12 cellular contexts compared by ENCODE assay signal in genomic region chr22:16869630-16870029, GRCh38. TPM values are rescaled to one million over a fixed set of nuclear protein-coding genes. Genes with fewer than 3 reads are reported as not detected.
DNase-seq lines count a peak whose midpoint lies in the region; ATAC-seq and TF ChIP-seq lines count a peak whose summit lies in the region.
"Not testable (repeated sequence)": the region's sequence is repeated elsewhere in the genome, so short reads cannot be mapped to it uniquely, and the experiment has no call there.
"Had no signal": no experiment of that assay in that cellular context is flagged by ENCODE, and none has a peak within 500 bp of the region (broad histone marks: within the 10 kb centered on the region; RNA-seq: fewer than 3 reads in every experiment).

No MANE protein-coding gene starts in this region.

- not testable (repeated sequence) for H3K4me3 ChIP-seq in Caco-2 (ENCODE audit: low read depth, low read length); HCT116 (replicated peaks in 1 of 2; ENCODE audit: low read depth in 1 of 2, low read length in 2 of 2); MG63; adipocyte (ENCODE audit: low read length); fibroblast of mammary gland (ENCODE audit: control insufficient read depth, low read depth, low read length); mesendoderm (ENCODE audit: low read length); tibial artery

- H2BK5ac ChIP-seq in mesendoderm (ENCODE audit: low read length) = not testable (repeated sequence)

- H3K27me3 ChIP-seq in Caco-2 (replicated peaks; ENCODE audit: control insufficient read depth, insufficient read depth, low read length); HCT116 (ENCODE audit: insufficient read depth, low read length); MG63; adipocyte (replicated peaks; ENCODE audit: control insufficient read depth, insufficient read depth, low read length); mesendoderm (ENCODE audit: insufficient read depth, low read length, poor library complexity); tibial artery: not testable (repeated sequence)

- not testable (repeated sequence) for H4K5ac ChIP-seq in mesendoderm (ENCODE audit: low read length)

- not testable (repeated sequence) for H2BK120ac ChIP-seq in mesendoderm (ENCODE audit: low read depth, low read length)

- not testable (repeated sequence) for H3K79me2 ChIP-seq in HCT116 (ENCODE audit: insufficient read depth, low read length); mesendoderm (ENCODE audit: control insufficient read depth, insufficient read depth, low read length)

- H3K9me3 ChIP-seq in Caco-2; HCT116 (ENCODE audit: control insufficient read depth in 1 of 2, insufficient read depth in 1 of 2, low read depth in 1 of 2, low read length in 2 of 2); MG63; adipocyte (ENCODE audit: control insufficient read depth, low read length); tibial artery: not testable (repeated sequence)

- ATAC-seq in HCT116 = not testable (repeated sequence)

- H3K23ac ChIP-seq in mesendoderm (ENCODE audit: low read length) = not testable (repeated sequence)

- H3K79me1 ChIP-seq in mesendoderm (ENCODE audit: low read length) = not testable (repeated sequence)

- H3K36me3 Mint-ChIP-seq in Caco-2 (ENCODE audit: insufficient read depth, unreplicated experiment); dendritic cell treated with granulocyte-macrophage colony-stimulating factor and Interleukin-4, amounts not matched to agents 40 ng/mL and 50 ng/mL, for 4 days (ENCODE audit: low read depth): not testable (repeated sequence)

- not testable (repeated sequence) for H4K8ac ChIP-seq in mesendoderm (ENCODE audit: low read depth, low read length)

- TSS peak; percentile 66 for BruUV-seq in Caco-2 (replicated peaks; lab: Mats Ljungman, UMichigan)
- not testable (repeated sequence) for BruUV-seq in HCT116 (replicated peaks; lab: Mats Ljungman, UMichigan)

- peak overlapping the region; percentile 27; the same call in 1 of the 2 replicates for H3K4me2 ChIP-seq in HCT116 (ENCODE audit: low read length)
- H3K4me2 ChIP-seq in mesendoderm (ENCODE audit: low read length) = not testable (repeated sequence)

- RAD21 ChIA-PET in HCT116 (lab: Charles Lee; ENCODE audit: low non-redundant PET in 1 of 2, low total read pairs in 2 of 2, uncharacterized antibody in 2 of 2, unreplicated experiment in 2 of 2) = not testable (repeated sequence)

- POLR2A ChIA-PET in Caco-2 (lab: Charles Lee); HCT116 (lab: Charles Lee): not testable (repeated sequence)

- H2AFZ ChIP-seq in HCT116 (ENCODE audit: low read depth, low read length, poor library complexity, severe bottlenecking) = not testable (repeated sequence)

- not testable (repeated sequence) for TF ChIP-seq RAD21 in HCT116 (IDR thresholded peaks at IDR 0.05; ENCODE audit: low read depth)

- not testable (repeated sequence) for H3K9ac ChIP-seq in HCT116 (ENCODE audit: low read length); mesendoderm (ENCODE audit: low read length)
- H3K9ac ChIP-seq in adipocyte (ENCODE audit: low read length) = peak overlapping the region; percentile 63

- H2AK5ac ChIP-seq in mesendoderm (ENCODE audit: low read length) = not testable (repeated sequence)

- not testable (repeated sequence) for H3K18ac ChIP-seq in mesendoderm (ENCODE audit: low read length)

- not testable (repeated sequence) for H3K27ac ChIP-seq in HCT116 (ENCODE audit: low read depth, low read length); mesendoderm (ENCODE audit: low read depth, low read length)
- peak overlapping the region; percentile 70 to 83 for H3K27ac ChIP-seq in tibial artery

- H3K56ac ChIP-seq in mesendoderm (ENCODE audit: low read length) = not testable (repeated sequence)

- TF ChIP-seq CTCF in Caco-2 (IDR thresholded peaks at IDR 0.05; ENCODE audit: insufficient read depth in 1 of 2, low read depth in 1 of 2, low read length in 1 of 2, severe bottlenecking in 1 of 2, unreplicated experiment in 1 of 2); HCT116 (IDR thresholded peaks at IDR 0.05 in 2 of 3, conservative IDR thresholded peaks at IDR 0.05 in 1 of 3; ENCODE audit: borderline replicate concordance in 1 of 3, insufficient read depth in 1 of 3, low read depth in 2 of 3, low read length in 2 of 3); fibroblast of mammary gland (conservative IDR thresholded peaks at IDR 0.05; ENCODE audit: control insufficient read depth, insufficient read depth, low read depth, low read length); tibial artery (IDR thresholded peaks at IDR 0.05): not testable (repeated sequence)

- H3K36me3 ChIP-seq in Caco-2 (ENCODE audit: control insufficient read depth, insufficient read depth, low read length); HCT116 (ENCODE audit: control insufficient read depth in 1 of 2, insufficient read depth in 2 of 2, low read length in 2 of 2); MG63; adipocyte (ENCODE audit: control insufficient read depth, insufficient read depth, low read length, severe bottlenecking); mesendoderm (ENCODE audit: control insufficient read depth, insufficient read depth, low read length); tibial artery: not testable (repeated sequence)

- not testable (repeated sequence) for TF ChIP-seq POLR2A in HCT116 (IDR thresholded peaks at IDR 0.05; ENCODE audit: borderline replicate concordance, extremely low read depth, insufficient read depth, insufficient read length)

- H3K9me2 ChIP-seq in HCT116 (ENCODE audit: insufficient read depth) = not testable (repeated sequence)

- H3K27ac Mint-ChIP-seq in Caco-2 (ENCODE audit: unreplicated experiment) = peak overlapping the region; percentile 92
- peak overlapping the region; percentile 30 for H3K27ac Mint-ChIP-seq in dendritic cell treated with granulocyte-macrophage colony-stimulating factor and Interleukin-4, amounts not matched to agents 40 ng/mL and 50 ng/mL, for 4 days

- H4K20me1 ChIP-seq in HCT116 (ENCODE audit: insufficient read depth) = not testable (repeated sequence)

- intact Hi-C loops in Caco-2 (cut with micrococcal nuclease; ENCODE audit: unreplicated experiment); HCT116 (cut with micrococcal nuclease); dendritic cell treated with granulocyte-macrophage colony-stimulating factor and Interleukin-4, amounts not matched to agents 40 ng/mL and 50 ng/mL, for 4 days (cut with micrococcal nuclease); tibial artery (cut with DNase I; ENCODE audit: low total_unique reads): not testable (repeated sequence)

- not testable (repeated sequence) for H3K4me3 Mint-ChIP-seq in Caco-2 (ENCODE audit: unreplicated experiment); dendritic cell treated with granulocyte-macrophage colony-stimulating factor and Interleukin-4, amounts not matched to agents 40 ng/mL and 50 ng/mL, for 4 days

- not testable (repeated sequence) for H3K27me3 Mint-ChIP-seq in Caco-2 (ENCODE audit: insufficient read depth, unreplicated experiment); dendritic cell treated with granulocyte-macrophage colony-stimulating factor and Interleukin-4, amounts not matched to agents 40 ng/mL and 50 ng/mL, for 4 days

- not testable (repeated sequence) for H3K4me1 Mint-ChIP-seq in Caco-2 (ENCODE audit: low read depth, unreplicated experiment); dendritic cell treated with granulocyte-macrophage colony-stimulating factor and Interleukin-4, amounts not matched to agents 40 ng/mL and 50 ng/mL, for 4 days (ENCODE audit: low read depth)

- no CpG with 5 or more reads among the region's 6 CpGs for WGBS in mesendoderm (ENCODE audit: extremely low coverage, insufficient coverage, low lambda C conversion rate)

- not testable (repeated sequence) for H2BK15ac ChIP-seq in mesendoderm (replicated peaks; ENCODE audit: low read depth)

- not testable (repeated sequence) for H3K9me3 Mint-ChIP-seq in Caco-2 (ENCODE audit: unreplicated experiment); dendritic cell treated with granulocyte-macrophage colony-stimulating factor and Interleukin-4, amounts not matched to agents 40 ng/mL and 50 ng/mL, for 4 days

- H3K4ac ChIP-seq in mesendoderm (ENCODE audit: low read depth, low read length) = not testable (repeated sequence)

- DNase-seq in Caco-2 (peak in 1 of 2 experiments; percentile 29), MG63 (peak; percentile 26), fibroblast of mammary gland (ENCODE audit: low read depth) (peak; percentile 20), mesendoderm (peak; percentile 10)
- DNase-seq in HCT116 (ENCODE audit: low read depth, low spot score); adipocyte (ENCODE audit: low read depth); tibial artery: not testable (repeated sequence)

- not testable (repeated sequence) for H3K4me1 ChIP-seq in Caco-2; mesendoderm (ENCODE audit: control insufficient read depth, low read depth, low read length)
- H3K4me1 ChIP-seq in HCT116 (ENCODE audit: control insufficient read depth in 1 of 2, insufficient read depth in 2 of 2, low read length in 2 of 2) (peaks cover 4 to 11% of the 10 kb centered on the region in 2 experiments; a peak in 3 of 4 replicates), adipocyte (ENCODE audit: control insufficient read depth, insufficient read depth, low read length) (peaks cover 26% of the 10 kb centered on the region), tibial artery (peaks cover 0 to 32% (median 16%) of the 10 kb centered on the region in 4 donors)

- CTCF ChIA-PET in Caco-2 (lab: Charles Lee); HCT116 (lab: Charles Lee): not testable (repeated sequence)

RNA-seq across cellular contexts. Expression of gene XKR3, which starts 44.4 kb away (rescaled TPM):
- total RNA-seq in Caco-2 (2022) = not detected in 2 replicates
- total RNA-seq in HCT116 (2021; ENCODE audit: unreplicated experiment) = not detected
- polyA plus RNA-seq in HCT116 (2012) = 0.03 TPM in 1 of 2 replicates, not detected in the other
- not detected in 2 replicates for total RNA-seq in MG63 (2014; rRNA removed; shearing (Covaris generic); ENCODE audit: low replicate concordance)
- polyA plus RNA-seq in mesendoderm (2013, experiment 1 of 2) = 0.55 TPM
- 0.42 TPM for polyA plus RNA-seq in mesendoderm (2013, experiment 2 of 2)
- total RNA-seq: CD8-positive, alpha-beta T cell; HFFc6; IMR-90 had no signal
- polyA plus RNA-seq: BJ, IMR-90 had no signal
